ENCODE assay signal across 1 cellular context in genomic region chr4:156771171-156771837, GRCh38.
A peak's percentile ranks its signal among the peaks of the same experiment; 100 is the strongest.
TF ChIP-seq lines count a peak whose summit lies in the region.

No MANE protein-coding gene starts in this region.

TF ChIP-seq in HEK293, 187 proteins besides CTCF, POLR2A, EP300 and RAD21 (continued from another document and continues in another):
- no peak for TF ChIP-seq ZNF501 (tag by site-specific recombination; IDR thresholded peaks at IDR 0.05)
- peak; percentile 81 for TF ChIP-seq REST (tag by site-specific recombination; IDR thresholded peaks at IDR 0.05)
- TF ChIP-seq ZNF302 (tag by site-specific recombination; IDR thresholded peaks at IDR 0.05; ENCODE audit: low read depth), result no peak
- TF ChIP-seq ZBTB11 (tag by site-specific recombination; conservative IDR thresholded peaks at IDR 0.05; ENCODE audit: low read depth), result no peak
- TF ChIP-seq ZNF658 (tag by site-specific recombination; IDR thresholded peaks at IDR 0.05), result no peak
- TF ChIP-seq ZBTB17 (tag by site-specific recombination; IDR thresholded peaks at IDR 0.05), result peak; percentile 73
- 0 out of 2 replicates have a peak, but pooled peaks have one; percentile 9 for TF ChIP-seq ZNF341 (tag by site-specific recombination; IDR thresholded peaks at IDR 0.05; ENCODE audit: low read depth)
- TF ChIP-seq ZNF350 (tag by site-specific recombination; IDR thresholded peaks at IDR 0.05), result no peak
- no peak for TF ChIP-seq PRDM10 (tag by site-specific recombination; IDR thresholded peaks at IDR 0.05)
- TF ChIP-seq RBAK (tag by site-specific recombination; IDR thresholded peaks at IDR 0.05), result no peak
- no peak for TF ChIP-seq ZNF449 (tag by site-specific recombination; IDR thresholded peaks at IDR 0.05)
- TF ChIP-seq ZBTB44 (tag by site-specific recombination; IDR thresholded peaks at IDR 0.05), result peak; percentile 93
- TF ChIP-seq ZNF48 (tag by site-specific recombination; IDR thresholded peaks at IDR 0.05), result no peak
- TF ChIP-seq ZXDB (tag by site-specific recombination; IDR thresholded peaks at IDR 0.05), result peak; percentile 45
- TF ChIP-seq ZNF121 (tag by site-specific recombination; IDR thresholded peaks at IDR 0.05), result no peak
- no peak for TF ChIP-seq ZSCAN23 (tag by site-specific recombination; IDR thresholded peaks at IDR 0.05)
- TF ChIP-seq MZF1 (tag by site-specific recombination; IDR thresholded peaks at IDR 0.05; ENCODE audit: borderline replicate concordance), result 0 out of 2 replicates have a peak, but pooled peaks have one; percentile 15
- no peak for TF ChIP-seq KLF7 (tag by site-specific recombination; IDR thresholded peaks at IDR 0.05; ENCODE audit: borderline replicate concordance)
- no peak for TF ChIP-seq ZNF555 (tag by site-specific recombination; conservative IDR thresholded peaks at IDR 0.05)
- TF ChIP-seq ZNF157 (tag by site-specific recombination; IDR thresholded peaks at IDR 0.05), result no peak
- no peak for TF ChIP-seq ZSCAN5A (tag by site-specific recombination; IDR thresholded peaks at IDR 0.05)
- no peak for TF ChIP-seq GLIS1 (tag by site-specific recombination; IDR thresholded peaks at IDR 0.05)
- no peak for TF ChIP-seq TSHZ1 (tag by site-specific recombination; IDR thresholded peaks at IDR 0.05; ENCODE audit: borderline replicate concordance)
- TF ChIP-seq ZNF174 (tag by site-specific recombination; IDR thresholded peaks at IDR 0.05), result no peak
- TF ChIP-seq SCRT2 (tag by site-specific recombination; IDR thresholded peaks at IDR 0.05), result 0 out of 2 replicates have a peak, but pooled peaks have one; percentile 24
- peak; percentile 19; the same call in 1 of the 2 replicates for TF ChIP-seq OSR2 (tag by site-specific recombination; IDR thresholded peaks at IDR 0.05)
- TF ChIP-seq ZIC2 (tag by site-specific recombination; IDR thresholded peaks at IDR 0.05), result no peak
- no peak for TF ChIP-seq ELK4 (IDR thresholded peaks at IDR 0.05; ENCODE audit: borderline replicate concordance, low read depth, low read length)
- no peak for TF ChIP-seq ZFP37 (tag by site-specific recombination; IDR thresholded peaks at IDR 0.05)
- no peak for TF ChIP-seq ZNF660 (tag by site-specific recombination; IDR thresholded peaks at IDR 0.05)
- no peak for TF ChIP-seq ZNF707 (tag by site-specific recombination; IDR thresholded peaks at IDR 0.05)
- TF ChIP-seq ZNF670 (tag by site-specific recombination; IDR thresholded peaks at IDR 0.05; ENCODE audit: low read depth), result no peak
- TF ChIP-seq ZNF311 (tag by site-specific recombination; IDR thresholded peaks at IDR 0.05; ENCODE audit: borderline replicate concordance), result no peak
- no peak for TF ChIP-seq ZBTB21 (tag by site-specific recombination; IDR thresholded peaks at IDR 0.05)
- TF ChIP-seq ZNF521 (tag by site-specific recombination; IDR thresholded peaks at IDR 0.05), result no peak
- TF ChIP-seq KLF16 (tag by site-specific recombination; IDR thresholded peaks at IDR 0.05), result no peak
- no peak for TF ChIP-seq ZNF37A (tag by site-specific recombination; IDR thresholded peaks at IDR 0.05)
- TF ChIP-seq INSM2 (tag by site-specific recombination; IDR thresholded peaks at IDR 0.05), result no peak
- peak; percentile 51; the same call in 1 of the 2 replicates for TF ChIP-seq ZBTB20 (tag by site-specific recombination; IDR thresholded peaks at IDR 0.05)
